Comparison of ENCODE assay signal across 1 cellular context in genomic region chr7:101166909-101167644, GRCh38.
TF ChIP-seq lines count a peak whose summit lies in the region.

No MANE protein-coding gene starts in this region.

TF ChIP-seq in GM12891, 5 proteins besides CTCF, POLR2A, EP300 and RAD21:
- TF ChIP-seq SPI1 (IDR thresholded peaks at IDR 0.05; ENCODE audit: low read depth, low read length), result no peak
- no peak for TF ChIP-seq POU2F2 (IDR thresholded peaks at IDR 0.05; ENCODE audit: low read depth, low read length)
